In the genomic region with DNA sequence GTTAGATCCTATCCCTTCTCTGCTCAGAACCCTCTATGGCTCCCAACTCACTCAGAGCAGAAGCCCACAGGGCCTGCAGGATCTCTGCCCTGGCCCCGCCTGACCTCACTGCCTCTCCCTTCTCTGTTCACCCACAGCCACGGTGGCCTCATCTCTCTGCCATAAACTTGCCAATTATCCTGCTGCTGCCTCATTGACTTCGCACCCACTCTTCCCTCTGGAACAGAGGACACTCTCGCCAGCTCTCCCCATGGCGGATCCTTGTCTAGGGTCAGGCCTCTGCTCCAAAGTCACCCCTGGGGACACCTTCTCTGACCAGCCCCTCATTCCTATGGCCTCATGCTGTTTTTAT, we compare ENCODE assay signal across 24 cellular contexts.
A peak's percentile ranks its signal among the peaks of the same experiment; 100 is the strongest.
DNase-seq lines count a peak whose midpoint lies in the region; ATAC-seq, FAIRE-seq and TF ChIP-seq lines count a peak whose summit lies in the region.
"Had no signal": no experiment of that assay in that cellular context is flagged by ENCODE, and none has a peak within 500 bp of the region (broad histone marks: within the 10 kb centered on the region; RNA-seq: fewer than 3 reads in every experiment).

No MANE protein-coding gene starts in this region.

- H3K36me3 ChIP-seq in kidney (ENCODE audit: control insufficient read depth in 1 of 2, insufficient read depth in 2 of 2, low read length in 2 of 2) (no peaks in the 10 kb centered on the region), neural progenitor cell (no peaks in the 10 kb centered on the region), upper lobe of right lung (no peaks in the 10 kb centered on the region)
- H3K36me3 ChIP-seq: SJCRH30, WERI-Rb-1 had no signal

- FAIRE-seq in kidney (lab: Jason Lieb, UNC): no peak
- FAIRE-seq: astrocyte had no signal

- H3K4me3 ChIP-seq in kidney (ENCODE audit: low read length in 2 of 2) (no peak overlapping the region), neural progenitor cell (no peak overlapping the region), upper lobe of right lung (peak overlapping the region; percentile 13)
- H3K4me3 ChIP-seq: SJCRH30 had no signal

- H3K4me3 Mint-ChIP-seq in neural progenitor cell: no peak overlapping the region
- no peak overlapping the region for H3K4me3 Mint-ChIP-seq in stimulated activated memory B cell treated with anti-CD40 and anti-IgM and Interleukin-4, amounts not matched to agents 10 μg/mL and 1 μg/mL and 100 μg/mL, for 72 hours
- H3K4me3 Mint-ChIP-seq: activated CD4-positive, alpha-beta memory T cell treated with anti-CD3 and anti-CD28 coated beads for 36 hours; stimulated activated naive CD8-positive, alpha-beta T cell treated with anti-CD3 and anti-CD28 coated beads, Interleukin-15, amount 100 ng/mL, for 72 hours; T-helper 2 cell treated with Interferon-gamma antibody and Interleukin-4, amounts not matched to agents 5 μg/mL and 100 μg/mL, for 36 hours had no signal

- H3K27ac Mint-ChIP-seq in activated naive CD4-positive, alpha-beta T cell treated with anti-CD3 and anti-CD28 coated beads, Interleukin-2, amount 50 U/mL, for 72 hours: peak overlapping the region; percentile 0 to 19
- peak overlapping the region; percentile 34 for H3K27ac Mint-ChIP-seq in neural progenitor cell
- H3K27ac Mint-ChIP-seq in stimulated activated memory B cell treated with anti-CD40 and anti-IgM and Interleukin-4, amounts not matched to agents 10 μg/mL and 1 μg/mL and 100 μg/mL, for 72 hours: no peak overlapping the region
- H3K27ac Mint-ChIP-seq: activated CD4-positive, alpha-beta memory T cell treated with anti-CD3 and anti-CD28 coated beads for 36 hours; stimulated activated naive CD8-positive, alpha-beta T cell treated with anti-CD3 and anti-CD28 coated beads, Interleukin-15, amount 100 ng/mL, for 72 hours; T-helper 2 cell treated with Interferon-gamma antibody and Interleukin-4, amounts not matched to agents 5 μg/mL and 100 μg/mL, for 36 hours had no signal

- TF ChIP-seq CTCF in kidney (IDR thresholded peaks at IDR 0.05; ENCODE audit: borderline replicate concordance, extremely low read depth, insufficient read depth): no peak
- no peak for TF ChIP-seq CTCF in neural progenitor cell (IDR thresholded peaks at IDR 0.05)
- no peak for TF ChIP-seq CTCF in upper lobe of right lung (IDR thresholded peaks at IDR 0.05)

- H3F3A ChIP-seq in neural progenitor cell (ENCODE audit: low read depth): no peaks in the 10 kb centered on the region

- no peaks in the 10 kb centered on the region for H3K79me2 ChIP-seq in neural progenitor cell (ENCODE audit: low read depth)

- peaks cover 13% of the 10 kb centered on the region for H3K27me3 Mint-ChIP-seq in neural progenitor cell (ENCODE audit: insufficient read depth, low read depth)
- peaks cover 80% of the 10 kb centered on the region for H3K27me3 Mint-ChIP-seq in stimulated activated memory B cell treated with anti-CD40 and anti-IgM and Interleukin-4, amounts not matched to agents 10 μg/mL and 1 μg/mL and 100 μg/mL, for 72 hours

- H2AFZ ChIP-seq in neural progenitor cell (replicated peaks): no peak overlapping the region

- no peak for ATAC-seq in activated naive CD4-positive, alpha-beta T cell treated with anti-CD3 and anti-CD28 coated beads, Interleukin-2, amount 50 U/mL, for 72 hours
- no peak for ATAC-seq in upper lobe of right lung
- no peak for ATAC-seq in HG02970 (IDR thresholded peaks at IDR 0.05; ENCODE audit: low FRiP score, unreplicated experiment)
- ATAC-seq in stimulated activated memory B cell treated with anti-CD40 and anti-IgM and Interleukin-4, amounts not matched to agents 10 μg/mL and 1 μg/mL and 100 μg/mL, for 72 hours: no peak
- ATAC-seq: HCT116; Panc1; stimulated activated naive CD8-positive, alpha-beta T cell treated with anti-CD3 and anti-CD28 coated beads, Interleukin-15, amount 100 ng/mL, for 72 hours had no signal

- intact Hi-C loops in kidney (cut with DNase I): loop anchor here (10.0 kb wide), 1 partner anchor 52 kb away; no protein-coding TSS in a partner anchor
- intact Hi-C loops in upper lobe of right lung (cut with DNase I): loop anchor here (10.0 kb wide), 1 partner anchor 98 kb away; no protein-coding TSS in a partner anchor

- H3K27me3 ChIP-seq in neural progenitor cell (no peaks in the 10 kb centered on the region), upper lobe of right lung (no peaks in the 10 kb centered on the region)
- H3K27me3 ChIP-seq: SJCRH30 had no signal

- H3K9me3 Mint-ChIP-seq in activated naive CD4-positive, alpha-beta T cell treated with anti-CD3 and anti-CD28 coated beads, Interleukin-2, amount 50 U/mL, for 72 hours: no peaks in the 10 kb centered on the region
- no peaks in the 10 kb centered on the region for H3K9me3 Mint-ChIP-seq in neural progenitor cell
- no peaks in the 10 kb centered on the region for H3K9me3 Mint-ChIP-seq in stimulated activated memory B cell treated with anti-CD40 and anti-IgM and Interleukin-4, amounts not matched to agents 10 μg/mL and 1 μg/mL and 100 μg/mL, for 72 hours
- H3K9me3 Mint-ChIP-seq: activated CD4-positive, alpha-beta memory T cell treated with anti-CD3 and anti-CD28 coated beads for 36 hours; stimulated activated naive CD8-positive, alpha-beta T cell treated with anti-CD3 and anti-CD28 coated beads, Interleukin-15, amount 100 ng/mL, for 72 hours; T-helper 2 cell treated with Interferon-gamma antibody and Interleukin-4, amounts not matched to agents 5 μg/mL and 100 μg/mL, for 36 hours had no signal

- H3K4me1 ChIP-seq in kidney (ENCODE audit: control insufficient read depth in 1 of 2, insufficient read depth in 1 of 2, low read depth in 1 of 2, low read length in 2 of 2) (peaks cover 0 to 5% of the 10 kb centered on the region in 2 donors), neural progenitor cell (no peaks in the 10 kb centered on the region), upper lobe of right lung (peaks cover 48% of the 10 kb centered on the region)

- no peak overlapping the region for H3K4me2 ChIP-seq in neural progenitor cell

- no peak overlapping the region for H3K9ac ChIP-seq in kidney (ENCODE audit: low read length in 2 of 2)
- H3K9ac ChIP-seq in neural progenitor cell: no peak overlapping the region

- no peaks in the 10 kb centered on the region for H4K20me1 ChIP-seq in neural progenitor cell (ENCODE audit: low read depth)

- peaks cover 8% of the 10 kb centered on the region for H3K4me1 Mint-ChIP-seq in neural progenitor cell
- H3K4me1 Mint-ChIP-seq in stimulated activated memory B cell treated with anti-CD40 and anti-IgM and Interleukin-4, amounts not matched to agents 10 μg/mL and 1 μg/mL and 100 μg/mL, for 72 hours: no peaks in the 10 kb centered on the region
- H3K4me1 Mint-ChIP-seq: stimulated activated naive CD8-positive, alpha-beta T cell treated with anti-CD3 and anti-CD28 coated beads, Interleukin-15, amount 100 ng/mL, for 72 hours had no signal

- no peaks in the 10 kb centered on the region for H3K36me3 Mint-ChIP-seq in activated naive CD4-positive, alpha-beta T cell treated with anti-CD3 and anti-CD28 coated beads, Interleukin-2, amount 50 U/mL, for 72 hours
- no peaks in the 10 kb centered on the region for H3K36me3 Mint-ChIP-seq in neural progenitor cell
- H3K36me3 Mint-ChIP-seq in stimulated activated memory B cell treated with anti-CD40 and anti-IgM and Interleukin-4, amounts not matched to agents 10 μg/mL and 1 μg/mL and 100 μg/mL, for 72 hours: no peaks in the 10 kb centered on the region
- H3K36me3 Mint-ChIP-seq: activated CD4-positive, alpha-beta memory T cell treated with anti-CD3 and anti-CD28 coated beads for 36 hours had no signal

- no peak overlapping the region for H3K27ac ChIP-seq in kidney (ENCODE audit: low read depth in 2 of 2, low read length in 2 of 2)
- H3K27ac ChIP-seq in neural progenitor cell: no peak overlapping the region
- peak overlapping the region; percentile 68 for H3K27ac ChIP-seq in upper lobe of right lung
- H3K27ac ChIP-seq: SJCRH30, WERI-Rb-1 had no signal

- no peak for DNase-seq in activated naive CD4-positive, alpha-beta T cell treated with anti-CD3 and anti-CD28 coated beads, Interleukin-2, amount 50 U/mL, for 72 hours (ENCODE audit: low spot score in 2 of 2)
- DNase-seq in activated naive CD4-positive, alpha-beta T cell (lab: John Stamatoyannopoulos, UW): no peak
- DNase-seq in kidney: peak; percentile 48
- DNase-seq in neural progenitor cell (ENCODE audit: low spot score): no peak
- no peak for DNase-seq in upper lobe of right lung
- DNase-seq in NCI-H2081 treated with DMSO at 0.1 percent for 48 hours (lab: John Stamatoyannopoulos, UW): no peak
- DNase-seq: activated CD4-positive, alpha-beta memory T cell treated with anti-CD3 and anti-CD28 coated beads for 36 hours; activated naive CD4-positive, alpha-beta T cell treated with Interleukin-2 at 50 U/mL for 16 hours; activated T-cell treated with anti-CD3 and anti-CD28 coated beads for 4 hours; Caco-2; EL; glutamatergic neuron; NCI-H1105 treated with DMSO at 0.1 percent for 48 hours; NCI-H510A treated with DMSO at 0.1 percent for 48 hours; NK-92 treated with Interleukin-12 subunit alpha and Interleukin-12 subunit beta, amount 100 ng/mL, for 24 hours; SJCRH30; stimulated activated naive CD8-positive, alpha-beta T cell treated with anti-CD3 and anti-CD28 coated beads, Interleukin-15, amount 100 ng/mL, for 72 hours; WERI-Rb-1 had no signal

- H3K9me3 ChIP-seq in kidney (ENCODE audit: control insufficient read depth in 1 of 2, low read length in 2 of 2): no peaks in the 10 kb centered on the region
- no peaks in the 10 kb centered on the region for H3K9me3 ChIP-seq in neural progenitor cell (ENCODE audit: low read depth)
- H3K9me3 ChIP-seq in upper lobe of right lung: no peaks in the 10 kb centered on the region
- H3K9me3 ChIP-seq: Caco-2, SJCRH30 had no signal
